ENCODE assay signal across 8 cellular contexts in genomic region chr17:43024407-43025289, GRCh38. TPM values are rescaled to one million over a fixed set of nuclear protein-coding genes. Genes with fewer than 3 reads are reported as not detected.
DNase-seq lines count a peak whose midpoint lies in the region; ATAC-seq, FAIRE-seq and TF ChIP-seq lines count a peak whose summit lies in the region.

A gene with protein sequence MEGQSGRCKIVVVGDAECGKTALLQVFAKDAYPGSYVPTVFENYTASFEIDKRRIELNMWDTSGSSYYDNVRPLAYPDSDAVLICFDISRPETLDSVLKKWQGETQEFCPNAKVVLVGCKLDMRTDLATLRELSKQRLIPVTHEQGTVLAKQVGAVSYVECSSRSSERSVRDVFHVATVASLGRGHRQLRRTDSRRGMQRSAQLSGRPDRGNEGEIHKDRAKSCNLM (plus strand): TSS chr17:43025231. CDS start chr17:43025348, 117 bp downstream.

- H3K27ac ChIP-seq in DOHH2 (ENCODE audit: low read depth, low read length), result no peak within 1 kb of the TSS
- H3K27ac ChIP-seq in H1 (ENCODE audit: low read depth, low read length), result peak within 1 kb of the TSS; percentile 91

- H3K4me2 ChIP-seq in DOHH2 (ENCODE audit: low read length) (peak within 1 kb of the TSS; percentile 98), H1 (ENCODE audit: insufficient read depth in 1 of 2, low read depth in 2 of 2, low read length in 2 of 2) (peak within 1 kb of the TSS; percentile 64 to 99)

- H3K4me1 Mint-ChIP-seq in activated CD8-positive, alpha-beta memory T cell treated with anti-CD3 and anti-CD28 coated beads, Interleukin-2, amount 10 ng/mL, durations not matched to agents 7 days and 5 days, result peaks cover 22% of the 10 kb centered on the region

- H2BK12ac ChIP-seq in H1 (ENCODE audit: low read depth, low read length), result peak within 1 kb of the TSS; percentile 97; the same call in 1 of the 2 replicates

- H3K9me3 ChIP-seq in DOHH2 (ENCODE audit: control insufficient read depth, insufficient read depth, low read length), result no peaks in the 10 kb centered on the region
- no peaks in the 10 kb centered on the region for H3K9me3 ChIP-seq in H1 (ENCODE audit: insufficient read depth in 2 of 2, low read depth in 1 of 2, low read length in 1 of 2)

- peak within 1 kb of the TSS in 3 of 4 experiments; percentile 47 to 82 (median 81); a peak in 6 of 7 replicates for H3K9ac ChIP-seq in H1 (replicated peaks in 1 of 4; ENCODE audit: extremely low read depth in 1 of 4, low read depth in 3 of 4, low read length in 3 of 4)

- H3K79me2 ChIP-seq in DOHH2 (ENCODE audit: control insufficient read depth, low read length) (no peaks in the 10 kb centered on the region), H1 (ENCODE audit: control insufficient read depth in 1 of 2, insufficient read depth in 2 of 2, low read length in 2 of 2) (peaks cover 0 to 21% of the 10 kb centered on the region in 2 experiments; a peak in 3 of 4 replicates)

- peak within 1 kb of the TSS; percentile 79 for H2BK5ac ChIP-seq in H1 (ENCODE audit: low read depth, low read length)

- H3K23me2 ChIP-seq in H1 (ENCODE audit: low read depth, low read length), result peaks cover 11% of the 10 kb centered on the region; the same call in 1 of the 2 replicates

- H4K5ac ChIP-seq in H1 (ENCODE audit: insufficient read length, low read depth, low read length), result peak within 1 kb of the TSS; percentile 87

- peak; percentile 74 for TF ChIP-seq CTCF in DOHH2 (IDR thresholded peaks at IDR 0.05; ENCODE audit: low read depth, low read length, poor library complexity, severe bottlenecking)
- peak; percentile 68 to 91 (median 89) for TF ChIP-seq CTCF in H1 (IDR thresholded peaks at IDR 0.05; ENCODE audit: control extremely low read depth in 1 of 3, insufficient read depth in 1 of 3, low read depth in 1 of 3, low read length in 3 of 3)

- peak in 1 of 2 experiments; percentile 40; a peak in 1 of 3 replicates for TF ChIP-seq POLR2A in H1 (IDR thresholded peaks at IDR 0.05; ENCODE audit: control extremely low read depth in 1 of 2, low read depth in 2 of 2, low read length in 2 of 2)

- peak within 1 kb of the TSS; percentile 33 for H3K14ac ChIP-seq in H1 (ENCODE audit: insufficient read length)

- peaks cover 18% of the 10 kb centered on the region for H3K4me1 ChIP-seq in DOHH2 (ENCODE audit: control insufficient read depth, low read length)
- H3K4me1 ChIP-seq in H1 (replicated peaks in 1 of 4; ENCODE audit: control insufficient read depth in 3 of 4, insufficient read depth in 4 of 4, low read length in 3 of 4), result peaks cover 19 to 28% (median 21%) of the 10 kb centered on the region in 4 experiments

- peak; percentile 93 to 94 for TF ChIP-seq RAD21 in H1 (IDR thresholded peaks at IDR 0.05 in 1 of 2, conservative IDR thresholded peaks at IDR 0.05 in 1 of 2; ENCODE audit: low read depth in 2 of 2, low read length in 2 of 2)

- ATAC-seq in activated CD8-positive, alpha-beta memory T cell treated with anti-CD3 and anti-CD28 coated beads, Interleukin-2, amount 10 ng/mL, durations not matched to agents 7 days and 5 days, result peak; percentile 64
- ATAC-seq in GM18517 (IDR thresholded peaks at IDR 0.05; ENCODE audit: unreplicated experiment), result no peak

- H4K91ac ChIP-seq in H1 (replicated peaks; ENCODE audit: insufficient read length, low read length), result peak within 1 kb of the TSS; percentile 89

- H3K27ac Mint-ChIP-seq in activated CD8-positive, alpha-beta memory T cell treated with anti-CD3 and anti-CD28 coated beads, Interleukin-2, amount 10 ng/mL, durations not matched to agents 7 days and 5 days, result peak within 1 kb of the TSS; percentile 26

- H2AFZ ChIP-seq in H1 (ENCODE audit: low read length), result no peak within 1 kb of the TSS

- H3K4me3 ChIP-seq in DOHH2 (ENCODE audit: low read length) (peak within 1 kb of the TSS; percentile 88), H1 (ENCODE audit: extremely low read depth in 1 of 4, insufficient read depth in 2 of 4, low read depth in 3 of 4, low read length in 4 of 4) (peak within 1 kb of the TSS; percentile 58 to 93 (median 84))

- TF ChIP-seq EP300 in H1 (IDR thresholded peaks at IDR 0.05; ENCODE audit: borderline replicate concordance in 1 of 2, low read depth in 2 of 2, low read length in 2 of 2), result 0 out of 3 replicates have a peak, but pooled peaks of 1 of the 2 experiments have one; percentile 53

- no peaks in the 10 kb centered on the region for H3K36me3 Mint-ChIP-seq in activated CD8-positive, alpha-beta memory T cell treated with anti-CD3 and anti-CD28 coated beads, Interleukin-2, amount 10 ng/mL, durations not matched to agents 7 days and 5 days

- peaks cover 7% of the 10 kb centered on the region for H3K79me1 ChIP-seq in H1 (ENCODE audit: low read depth, low read length)

- CTCF ChIA-PET in activated CD8-positive, alpha-beta memory T cell treated with anti-CD3 and anti-CD28 coated beads, Interleukin-2, amount 10 ng/mL, durations not matched to agents 7 days and 5 days (lab: Charles Lee), result interaction anchor here (0.8 to 1.4 kb wide), 14 partner anchors 9 to 344 kb away, joined by 3 to 8 read pairs (median 4); partner anchors contain the start of gene RPL27
- CTCF ChIA-PET in H1 (lab: Charles Lee; ENCODE audit: partially characterized antibody), result interaction anchor here (0.7 to 2.3 kb wide), 28 partner anchors 10 to 660 kb away, joined by 3 to 26 read pairs (median 4); partner anchors contain the start of genes BRCA1 and RPL27

- POLR2A ChIA-PET in H1 (lab: Charles Lee; ENCODE audit: partially characterized antibody), result interaction anchor here (0.8 to 10.8 kb wide), 14 partner anchors 10 to 336 kb away, joined by 3 to 123 read pairs (median 6); partner anchors contain the start of genes BECN1, BRCA1, RPL27 and TMEM106A

- H2BK15ac ChIP-seq in H1 (ENCODE audit: low read length), result 0 out of 2 replicates have a peak within 1 kb of the TSS, but pooled peaks have one; percentile 92

- DNase-seq in HTR-8/SVneo (ENCODE audit: insufficient read length, low spot score), result peak; percentile 99
- DNase-seq in NOMO-1 treated with DMSO at 0.1 percent for 48 hours (lab: John Stamatoyannopoulos, UW; ENCODE audit: unreplicated experiment), result peak; percentile 94
- peak; percentile 86 for DNase-seq in activated CD8-positive, alpha-beta memory T cell treated with anti-CD3 and anti-CD28 coated beads, Interleukin-2, amount 10 ng/mL, durations not matched to agents 7 days and 5 days
- DNase-seq in H1 (ENCODE audit: low read depth in 1 of 2, low spot score in 2 of 2), result peak; percentile 93 to 95
- peak; percentile 96 for DNase-seq in lung microvascular endothelial cell (ENCODE audit: low read depth in 2 of 2)
- peak; percentile 45 to 64 (median 49) for DNase-seq in stimulated activated CD4-positive, alpha-beta T cell treated with anti-CD3 and anti-CD28 coated beads, TNF-alpha, amount 100 ng/mL, for 1 hour (ENCODE audit: low read depth in 3 of 3, low spot score in 1 of 3)

- no peak within 1 kb of the TSS for H3K4ac ChIP-seq in H1 (replicated peaks; ENCODE audit: insufficient read length, low read depth, low read length)

- H3K36me3 ChIP-seq in DOHH2 (ENCODE audit: control insufficient read depth, low read length), result no peaks in the 10 kb centered on the region
- H3K36me3 ChIP-seq in H1 (ENCODE audit: control insufficient read depth in 2 of 4, insufficient read depth in 4 of 4, low read length in 3 of 4), result peaks cover 0 to 20% (median 4%) of the 10 kb centered on the region in 4 experiments; a peak in 2 of 8 replicates

- H3K27me3 ChIP-seq in DOHH2 (ENCODE audit: control insufficient read depth, low read length), result peaks cover 19% of the 10 kb centered on the region
- H3K27me3 ChIP-seq in H1 (replicated peaks in 1 of 4; ENCODE audit: control insufficient read depth in 3 of 4, extremely low read depth in 1 of 4, insufficient read depth in 3 of 4, low read length in 3 of 4), result no peaks in the 10 kb centered on the region

- peak within 1 kb of the TSS; percentile 72 for H3K4me3 Mint-ChIP-seq in activated CD8-positive, alpha-beta memory T cell treated with anti-CD3 and anti-CD28 coated beads, Interleukin-2, amount 10 ng/mL, durations not matched to agents 7 days and 5 days

- H3K9me2 ChIP-seq in DOHH2 (replicated peaks; ENCODE audit: control insufficient read depth, low read length), result no peaks in the 10 kb centered on the region

- H3K18ac ChIP-seq in H1 (ENCODE audit: extremely low read depth, low read length), result peak within 1 kb of the TSS; percentile 90

- H3F3A ChIP-seq in DOHH2 (ENCODE audit: control insufficient read depth, insufficient read depth), result peaks cover 5% of the 10 kb centered on the region; the same call in 1 of the 2 replicates

- H4K20me1 ChIP-seq in DOHH2 (ENCODE audit: control insufficient read depth, insufficient read depth, low read depth, low read length), result no peaks in the 10 kb centered on the region
- no peaks in the 10 kb centered on the region for H4K20me1 ChIP-seq in H1 (replicated peaks in 1 of 2; ENCODE audit: control insufficient read depth in 1 of 2, insufficient read depth in 2 of 2, low read length in 2 of 2)

- peaks cover 25% of the 10 kb centered on the region for H3K27me3 Mint-ChIP-seq in activated CD8-positive, alpha-beta memory T cell treated with anti-CD3 and anti-CD28 coated beads, Interleukin-2, amount 10 ng/mL, durations not matched to agents 7 days and 5 days

- no peaks in the 10 kb centered on the region for H3K9me3 Mint-ChIP-seq in activated CD8-positive, alpha-beta memory T cell treated with anti-CD3 and anti-CD28 coated beads, Interleukin-2, amount 10 ng/mL, durations not matched to agents 7 days and 5 days (ENCODE audit: low read depth)

- H2BK120ac ChIP-seq in H1 (replicated peaks; ENCODE audit: low read depth, low read length), result no peak within 1 kb of the TSS

- peak within 1 kb of the TSS; percentile 87; the same call in 1 of the 2 replicates for H4K8ac ChIP-seq in H1 (ENCODE audit: extremely low read depth, insufficient read depth, low read length)

- no peak within 1 kb of the TSS for H2BK20ac ChIP-seq in H1 (ENCODE audit: low read length)

- FAIRE-seq in HTR-8/SVneo (lab: Jason Lieb, UNC) (peak; percentile 94), H1 (lab: Jason Lieb, UNC) (peak; percentile 24)

- WGBS in H1 (ENCODE audit: extremely low coverage in 1 of 2, insufficient coverage in 1 of 2, insufficient read length in 1 of 2, insufficient replicate concordance in 2 of 2, low coverage in 1 of 2, low lambda C conversion rate in 2 of 2, missing lambda C conversion rate in 1 of 2), 2 experiments, result 1% methylated on average over 34 of the region's 61 CpGs; no CpG with 5 or more reads in 1 of the 2 experiments

- H3K23ac ChIP-seq in H1 (ENCODE audit: insufficient read length), result no peak within 1 kb of the TSS

- H3K56ac ChIP-seq in H1 (replicated peaks; ENCODE audit: insufficient read length, low read depth, low read length), result peak within 1 kb of the TSS; percentile 84

- no peak within 1 kb of the TSS for H2AK5ac ChIP-seq in H1 (ENCODE audit: low read depth, low read length)

RNA-seq across cellular contexts. Expression of the gene that starts here (rescaled TPM):
- not detected for total RNA-seq in activated CD8-positive, alpha-beta memory T cell treated with anti-CD3 and anti-CD28 coated beads, Interleukin-2, amount 10 ng/mL, durations not matched to agents 7 days and 5 days
- total RNA-seq in H1 (2021; fragmentation: NEBNext Ultra II Directional; extraction: Animal tissue kit (Norgen Biotek cat#: 25700)), result 51.3 and 56.8 TPM in 2 replicates
- polyA plus RNA-seq in H1 (2011; rRNA removed), result 61.4 and 76.2 TPM in 2 replicates
- 77.8 TPM for polyA plus RNA-seq in H1 (2011; cell fraction: cytosol; rRNA removed)
- polyA plus RNA-seq in H1 (2011; cell fraction: nucleus; rRNA removed), result 48.9 TPM
- 48.4 to 68.0 TPM (median 59.0 TPM) in 4 replicates for polyA plus RNA-seq in H1 (2012, experiment 1 of 2)
- 60.7 TPM for polyA plus RNA-seq in H1 (2012, experiment 2 of 2)
- 22.6 TPM for polyA plus RNA-seq in H1 (2013, experiment 1 of 2)
- 21.5 TPM for polyA plus RNA-seq in H1 (2013, experiment 2 of 2)
- 38.7 and 39.0 TPM in 2 replicates for polyA minus RNA-seq in H1 (2011; rRNA and poly(A)+ RNA removed)
- polyA minus RNA-seq in H1 (2011; cell fraction: cytosol; rRNA and poly(A)+ RNA removed), result 17.8 TPM
- 15.3 TPM for polyA minus RNA-seq in H1 (2011; cell fraction: nucleus; rRNA and poly(A)+ RNA removed)
- total RNA-seq in lung microvascular endothelial cell, result 0.20 and 0.22 TPM in 2 replicates

Comparison
In these comparisons a context has a peak if more than half of its experiments do, and no peak if none do; other contexts are left out.
1. RNA of the gene that starts here (total RNA-seq): 51.3 to 56.8 TPM in H1; 0.20 to 0.22 TPM in lung microvascular endothelial cell and not detected in activated CD8-positive, alpha-beta memory T cell treated with anti-CD3 and anti-CD28 coated beads, Interleukin-2, amount 10 ng/mL, durations not matched to agents 7 days and 5 days; every median in the first group is over 10 times any median in the second.
2. Peak in DNase-seq and ATAC-seq in activated CD8-positive, alpha-beta memory T cell treated with anti-CD3 and anti-CD28 coated beads, Interleukin-2, amount 10 ng/mL, durations not matched to agents 7 days and 5 days; RNA of the gene not detected or under 1 TPM.
3. Peak in DNase-seq in lung microvascular endothelial cell; RNA of the gene not detected or under 1 TPM.
4. DNase-seq: peak in every context shown above with its lines; median percentile 99 in HTR-8/SVneo; 96 in lung microvascular endothelial cell; 94 in NOMO-1 treated with DMSO at 0.1 percent for 48 hours; 94 in H1; 86 in activated CD8-positive, alpha-beta memory T cell treated with anti-CD3 and anti-CD28 coated beads, Interleukin-2, amount 10 ng/mL, durations not matched to agents 7 days and 5 days; 49 in stimulated activated CD4-positive, alpha-beta T cell treated with anti-CD3 and anti-CD28 coated beads, TNF-alpha, amount 100 ng/mL, for 1 hour.